In genomic region chr3:147408180-147409105, GRCh38 we compare ENCODE assay signal across 14 cellular contexts. TPM values are rescaled to one million over a fixed set of nuclear protein-coding genes. Genes with fewer than 3 reads are reported as not detected.
A peak's percentile ranks its signal among the peaks of the same experiment; 100 is the strongest.
DNase-seq lines count a peak whose midpoint lies in the region; ATAC-seq and TF ChIP-seq lines count a peak whose summit lies in the region.
"Had no signal": no experiment of that assay in that cellular context is flagged by ENCODE, and none has a peak within 500 bp of the region (broad histone marks: within the 10 kb centered on the region; RNA-seq: fewer than 3 reads in every experiment).

No MANE protein-coding gene starts in this region.

- POLR2A ChIA-PET in BJ (lab: Charles Lee): interaction anchor here (0.7 kb wide), 3 partner anchors 17 to 247 kb away, joined by 3 to 29 read pairs (median 3); no protein-coding TSS in a partner anchor
- POLR2A ChIA-PET in HEK293 (lab: Yijun Ruan, JAX): interaction anchor here (0.6 to 0.7 kb wide), 3 partner anchors 268 to 682 kb away, joined by 3 to 14 read pairs (median 7); no protein-coding TSS in a partner anchor
- POLR2A ChIA-PET in naive thymus-derived CD4-positive, alpha-beta T cell (lab: Charles Lee): no interaction called here
- POLR2A ChIA-PET in GM10248 (lab: Yijun Ruan, JAX): no interaction called here

- peaks cover 28% of the 10 kb centered on the region for H3K36me3 Mint-ChIP-seq in brain
- H3K36me3 Mint-ChIP-seq in naive thymus-derived CD4-positive, alpha-beta T cell: peaks cover 0 to 22% (median 9%) of the 10 kb centered on the region in 5 donors

- TF ChIP-seq CTCF in BJ (IDR thresholded peaks at IDR 0.05; ENCODE audit: insufficient read depth, low read depth, low read length) (no peak), HEK293 (tag by site-specific recombination; IDR thresholded peaks at IDR 0.05) (no peak), brain (conservative IDR thresholded peaks at IDR 0.05) (peak in 1 of 2 experiments; percentile 8), GM10248 (IDR thresholded peaks at IDR 0.05; ENCODE audit: control extremely low read depth, extremely low read depth, low read depth, missing control alignments) (no peak)

- peaks cover 2 to 28% (median 9%) of the 10 kb centered on the region in 5 experiments for H3K9me3 Mint-ChIP-seq in brain
- H3K9me3 Mint-ChIP-seq in naive thymus-derived CD4-positive, alpha-beta T cell: peaks cover 0 to 62% (median 20%) of the 10 kb centered on the region in 11 donors

- peaks cover 20% of the 10 kb centered on the region for H3K27me3 ChIP-seq in BJ (ENCODE audit: control insufficient read depth, insufficient read depth, low read length)
- H3K27me3 ChIP-seq in naive thymus-derived CD4-positive, alpha-beta T cell (ENCODE audit: control insufficient read depth in 2 of 2, insufficient read depth in 2 of 2, low read length in 2 of 2): peaks cover 0 to 28% of the 10 kb centered on the region in 2 donors

- no peak for DNase-seq in BJ (ENCODE audit: low read depth)
- DNase-seq in naive thymus-derived CD4-positive, alpha-beta T cell: no peak
- no peak for DNase-seq in stimulated activated CD4-positive, alpha-beta T cell treated with anti-CD3 and anti-CD28 coated beads, Interleukin-2, amount 100 ng/mL, for 24 hours
- DNase-seq in GM10248 (ENCODE audit: extremely low spot score): no peak
- DNase-seq: activated CD4-positive, alpha-beta T cell treated with anti-CD3 and anti-CD28 coated beads, Interleukin-2, amount 50 U/mL, for 4 hours; central memory CD4-positive, alpha-beta T cell; DMS53; HCEC 1CT; NCI-H1694 treated with DMSO at 0.1 percent for 48 hours had no signal

- peaks cover 64% of the 10 kb centered on the region for H3K4me1 Mint-ChIP-seq in brain
- peaks cover 13 to 46% (median 31%) of the 10 kb centered on the region in 7 donors for H3K4me1 Mint-ChIP-seq in naive thymus-derived CD4-positive, alpha-beta T cell

- H3K4me1 ChIP-seq in HEK293 (ENCODE audit: control insufficient read depth, insufficient read depth, low read length): no peaks in the 10 kb centered on the region
- H3K4me1 ChIP-seq in naive thymus-derived CD4-positive, alpha-beta T cell (ENCODE audit: control insufficient read depth in 2 of 2, insufficient read depth in 2 of 2, low read length in 2 of 2): peaks cover 0 to 5% of the 10 kb centered on the region in 2 donors

- peak overlapping the region; percentile 79 to 98 (median 87) for H3K4me3 Mint-ChIP-seq in brain
- H3K4me3 Mint-ChIP-seq in naive thymus-derived CD4-positive, alpha-beta T cell: peak overlapping the region in 9 of 10 donors; percentile 30 to 70 (median 47)

- H3K36me3 ChIP-seq in BJ (ENCODE audit: control insufficient read depth, insufficient read depth, low read length) (no peaks in the 10 kb centered on the region), HEK293 (ENCODE audit: control insufficient read depth in 2 of 2, insufficient read depth in 1 of 2, low read length in 2 of 2) (no peaks in the 10 kb centered on the region)
- H3K36me3 ChIP-seq in naive thymus-derived CD4-positive, alpha-beta T cell (ENCODE audit: control insufficient read depth in 2 of 3, insufficient read depth in 3 of 3, low read length in 3 of 3): no peaks in the 10 kb centered on the region

- intact Hi-C loops in naive thymus-derived CD4-positive, alpha-beta T cell (cut with micrococcal nuclease): no loop called here

- H3K9me3 ChIP-seq in HEK293 (ENCODE audit: control insufficient read depth, insufficient read depth, low read depth, low read length): no peaks in the 10 kb centered on the region
- peaks cover 0 to 15% (median 0%) of the 10 kb centered on the region in 3 experiments for H3K9me3 ChIP-seq in naive thymus-derived CD4-positive, alpha-beta T cell (ENCODE audit: control insufficient read depth in 2 of 3, low read length in 3 of 3)

- no peak overlapping the region for H3K27ac ChIP-seq in HEK293 (ENCODE audit: extremely low read depth, low read depth, low read length)
- no peak overlapping the region for H3K27ac ChIP-seq in naive thymus-derived CD4-positive, alpha-beta T cell (ENCODE audit: low read depth, low read length)

- H3K4me3 ChIP-seq in BJ (ENCODE audit: low read depth, low read length) (peak overlapping the region; percentile 60), HEK293 (ENCODE audit: low read depth, low read length) (peak overlapping the region; percentile 23)
- no peak overlapping the region for H3K4me3 ChIP-seq in naive thymus-derived CD4-positive, alpha-beta T cell (ENCODE audit: low read length)

- peak overlapping the region in 4 of 5 experiments; percentile 79 to 100 (median 98) for H3K27ac Mint-ChIP-seq in brain
- peak overlapping the region in 2 of 9 donors; percentile 54 to 91 for H3K27ac Mint-ChIP-seq in naive thymus-derived CD4-positive, alpha-beta T cell

- no peak for ATAC-seq in naive thymus-derived CD4-positive, alpha-beta T cell
- ATAC-seq in HG03025 (IDR thresholded peaks at IDR 0.05; ENCODE audit: low FRiP score, unreplicated experiment) (no peak), GM21367 (IDR thresholded peaks at IDR 0.05; ENCODE audit: unreplicated experiment) (no peak)

- CTCF ChIA-PET in BJ (lab: Yijun Ruan, JAX) (no interaction called here), HEK293 (lab: Yijun Ruan, JAX) (no interaction called here), GM10248 (lab: Yijun Ruan, JAX) (no interaction called here)
- CTCF ChIA-PET in naive thymus-derived CD4-positive, alpha-beta T cell (lab: Charles Lee): no interaction called here

- H3K27me3 Mint-ChIP-seq in brain: peaks cover 98% of the 10 kb centered on the region
- peaks cover 76 to 89% (median 87%) of the 10 kb centered on the region in 5 donors for H3K27me3 Mint-ChIP-seq in naive thymus-derived CD4-positive, alpha-beta T cell

TF ChIP-seq in HEK293, 187 proteins besides CTCF, POLR2A, EP300 and RAD21 (continues in another document):
- no peak for TF ChIP-seq ZFHX2 (tag by site-specific recombination; conservative IDR thresholded peaks at IDR 0.05)
- TF ChIP-seq TSHZ1 (tag by site-specific recombination; IDR thresholded peaks at IDR 0.05; ENCODE audit: borderline replicate concordance): no peak
- TF ChIP-seq ZBTB21 (tag by site-specific recombination; IDR thresholded peaks at IDR 0.05): no peak
- TF ChIP-seq ZEB2 (tag by site-specific recombination; IDR thresholded peaks at IDR 0.05): no peak
- no peak for TF ChIP-seq ZFP41 (tag by site-specific recombination; IDR thresholded peaks at IDR 0.05; ENCODE audit: borderline replicate concordance)
- TF ChIP-seq ZNF426 (tag by site-specific recombination; IDR thresholded peaks at IDR 0.05): no peak
- no peak for TF ChIP-seq ZSCAN23 (tag by site-specific recombination; IDR thresholded peaks at IDR 0.05)

RNA-seq across cellular contexts. Expression of gene ZIC1, which starts 0.7 kb away (rescaled TPM):
- polyA plus RNA-seq in BJ (2011; rRNA removed): 19.5 and 28.5 TPM in 2 replicates
- 6.2 and 17.0 TPM in 2 replicates for polyA minus RNA-seq in BJ (2011; rRNA and poly(A)+ RNA removed)
- polyA plus RNA-seq in brain (ENCODE audit: insufficient read depth, low read depth, low replicate concordance): 13.4 TPM
- not detected for total RNA-seq in naive thymus-derived CD4-positive, alpha-beta T cell
- polyA plus RNA-seq in naive thymus-derived CD4-positive, alpha-beta T cell: not detected
- total RNA-seq: ureter had no signal

RNA-seq across cellular contexts. Expression of gene ZIC4, which starts 2.1 kb away (rescaled TPM):
- polyA plus RNA-seq in BJ (2011; rRNA removed) (3.2 and 3.4 TPM in 2 replicates), brain (ENCODE audit: insufficient read depth, low read depth, low replicate concordance) (0.49 TPM)
- 1.1 and 2.0 TPM in 2 replicates for polyA minus RNA-seq in BJ (2011; rRNA and poly(A)+ RNA removed)
- total RNA-seq in naive thymus-derived CD4-positive, alpha-beta T cell: not detected
- not detected for polyA plus RNA-seq in naive thymus-derived CD4-positive, alpha-beta T cell
- total RNA-seq: ureter had no signal

Comparison
In these comparisons a context has a peak if more than half of its experiments do, and no peak if none do; other contexts are left out.
1. RNA of gene ZIC1, which starts 0.7 kb away (polyA plus RNA-seq): 19.5 to 28.5 TPM in BJ and 13.4 TPM in brain (single experiment); not detected in naive thymus-derived CD4-positive, alpha-beta T cell; every median in the first group is over 10 times any median in the second.
2. POLR2A ChIA-PET loops: an anchor here in BJ (0.7 kb wide) and HEK293 (0.6 to 0.7 kb wide); none called in naive thymus-derived CD4-positive, alpha-beta T cell and GM10248.